ENCODE assay signal across 23 cellular contexts in genomic region chr17:28818705-28819295, GRCh38. TPM values are rescaled to one million over a fixed set of nuclear protein-coding genes. Genes with fewer than 3 reads are reported as not detected.
DNase-seq lines count a peak whose midpoint lies in the region; ATAC-seq and TF ChIP-seq lines count a peak whose summit lies in the region.
"Had no signal": no experiment of that assay in that cellular context is flagged by ENCODE, and none has a peak within 500 bp of the region (broad histone marks: within the 10 kb centered on the region; RNA-seq: fewer than 3 reads in every experiment).

No MANE protein-coding gene starts in this region.

- no peak overlapping the region for H2BK15ac ChIP-seq in H9 (ENCODE audit: low read depth, low read length)

- H3K79me2 ChIP-seq in H9 (ENCODE audit: insufficient read depth, low read length): peaks cover 8% of the 10 kb centered on the region; the same call in 1 of the 2 replicates

- H4K8ac ChIP-seq in H9 (replicated peaks; ENCODE audit: insufficient read length, low read depth, low read length): no peak overlapping the region

- CTCF ChIA-PET in Panc1 (lab: Charles Lee): no interaction called here

- no peak overlapping the region for H3K56ac ChIP-seq in H9 (ENCODE audit: insufficient read length, low read depth, low read length)

- BruUV-seq in Panc1 (replicated peaks; lab: Mats Ljungman, UMichigan): TSS peak; percentile 39

- in situ Hi-C loops in Panc1 (cut with HindIII; ENCODE audit: low pct_unique_long_range_greater_than_20kb, low sequenced_read_pairs): loop anchor here (10.0 kb wide), 1 partner anchor 54 kb away; no protein-coding TSS in a partner anchor

- H3K27me3 Mint-ChIP-seq in H9 (ENCODE audit: low read depth): no peaks in the 10 kb centered on the region
- H3K27me3 Mint-ChIP-seq: activated naive CD8-positive, alpha-beta T cell treated with anti-CD3 and anti-CD28 coated beads for 36 hours; CD4-positive, alpha-beta T cell had no signal

- H3K27ac Mint-ChIP-seq in H9: peak overlapping the region in 2 of 3 experiments; percentile 4 to 80; a peak in 3 of 7 replicates
- H3K27ac Mint-ChIP-seq: activated naive CD8-positive, alpha-beta T cell treated with anti-CD3 and anti-CD28 coated beads for 36 hours; activated T-helper 1 cell treated with anti-CD3 and anti-CD28 coated beads, Interleukin-12 subunit alpha, Interleukin-12 subunit beta, Interleukin-2, Interleukin-4 antibody, amounts not matched to agents 30 ng/mL and 10 ng/mL and 1 ng/mL, durations not matched to agents 14 hours and 24 hours and 36 hours; CD4-positive, alpha-beta T cell; endodermal cell had no signal

- no peaks in the 10 kb centered on the region for H3K9me3 Mint-ChIP-seq in H9
- H3K9me3 Mint-ChIP-seq: activated naive CD8-positive, alpha-beta T cell treated with anti-CD3 and anti-CD28 coated beads for 36 hours; activated T-helper 1 cell treated with anti-CD3 and anti-CD28 coated beads, Interleukin-12 subunit alpha, Interleukin-12 subunit beta, Interleukin-2, Interleukin-4 antibody, amounts not matched to agents 30 ng/mL and 10 ng/mL and 1 ng/mL, durations not matched to agents 14 hours and 24 hours and 36 hours; CD4-positive, alpha-beta T cell; endodermal cell had no signal

- ATAC-seq in Panc1 (no peak), HG02885 (IDR thresholded peaks at IDR 0.05; ENCODE audit: poor library complexity, unreplicated experiment) (no peak), HG03045 (IDR thresholded peaks at IDR 0.05; ENCODE audit: unreplicated experiment) (no peak)
- ATAC-seq: body of pancreas, right cardiac atrium had no signal

- H3K4me1 ChIP-seq in H9 (ENCODE audit: insufficient read depth, low read length): no peaks in the 10 kb centered on the region; the same call in 1 of the 2 replicates
- H3K4me1 ChIP-seq in Panc1 (ENCODE audit: control insufficient read depth, insufficient read depth, low read length): peaks cover 5% of the 10 kb centered on the region; the same call in 1 of the 2 replicates
- H3K4me1 ChIP-seq: body of pancreas, colonic mucosa, uterus had no signal

- H4K20me1 ChIP-seq in H9 (ENCODE audit: control insufficient read depth, insufficient read depth, insufficient read length): no peaks in the 10 kb centered on the region

- no peak overlapping the region for H2AFZ ChIP-seq in H9 (ENCODE audit: low read length)

- no peak overlapping the region for H3K4me2 ChIP-seq in H9 (ENCODE audit: insufficient read depth, insufficient read length, low read length)

- H3K36me3 ChIP-seq in Panc1 (ENCODE audit: control insufficient read depth, insufficient read depth, low read length): no peaks in the 10 kb centered on the region
- H3K36me3 ChIP-seq: colonic mucosa, uterus had no signal

- no peak overlapping the region for H2AK5ac ChIP-seq in H9 (ENCODE audit: insufficient read length, low read length)

- no peaks in the 10 kb centered on the region for H3K27me3 ChIP-seq in H9 (ENCODE audit: insufficient read depth, low read length)
- no peaks in the 10 kb centered on the region for H3K27me3 ChIP-seq in Panc1 (ENCODE audit: control insufficient read depth, insufficient read depth, low read length)
- H3K27me3 ChIP-seq: body of pancreas, colonic mucosa, uterus had no signal

- peaks cover 0 to 5% (median 0%) of the 10 kb centered on the region in 3 experiments; a peak in 2 of 7 replicates for H3K36me3 Mint-ChIP-seq in H9 (ENCODE audit: insufficient read depth in 1 of 3, low read depth in 3 of 3)

- H4K5ac ChIP-seq in H9 (ENCODE audit: insufficient read length, low read depth, low read length): no peak overlapping the region

- H3K4me3 ChIP-seq in Panc1 (ENCODE audit: low read depth in 2 of 2, low read length in 2 of 2): no peak overlapping the region
- no peak overlapping the region for H3K4me3 ChIP-seq in fibroblast of the aortic adventitia (ENCODE audit: low read depth, low read length)
- H3K4me3 ChIP-seq: body of pancreas, colonic mucosa, uterus had no signal

- no peak overlapping the region for H4K91ac ChIP-seq in H9 (ENCODE audit: insufficient read length, low read depth, low read length)

- no peak overlapping the region for H2BK12ac ChIP-seq in H9 (ENCODE audit: insufficient read length, low read depth, low read length)

- no peaks in the 10 kb centered on the region for H3K23me2 ChIP-seq in H9 (ENCODE audit: insufficient read length, low read depth, low read length, poor library complexity, severe bottlenecking)

- intact Hi-C loops in Panc1 (cut with micrococcal nuclease; ENCODE audit: unreplicated experiment): no loop called here

- no peak overlapping the region for H2BK120ac ChIP-seq in H9 (ENCODE audit: low read depth, low read length, poor library complexity, severe bottlenecking)

- H3K9ac ChIP-seq in H9 (ENCODE audit: extremely low read depth, insufficient read length, low read length): no peak overlapping the region

- H3K14ac ChIP-seq in H9 (ENCODE audit: insufficient read depth, low read length): no peak overlapping the region

- peaks cover 12 to 20% of the 10 kb centered on the region in 2 experiments for H3K4me1 Mint-ChIP-seq in H9

- no peak overlapping the region for H3K18ac ChIP-seq in H9 (ENCODE audit: insufficient read length, low read depth, low read length)

- H3T11ph ChIP-seq in H9 (ENCODE audit: low read length): no peak overlapping the region

- H2BK5ac ChIP-seq in H9 (ENCODE audit: insufficient read length, low read length): no peak overlapping the region

- no peak for TF ChIP-seq CTCF in H9 (conservative IDR thresholded peaks at IDR 0.05)
- TF ChIP-seq CTCF in Panc1 (IDR thresholded peaks at IDR 0.05): no peak
- TF ChIP-seq CTCF in fibroblast of the aortic adventitia (IDR thresholded peaks at IDR 0.05; ENCODE audit: insufficient read depth, low read length): no peak

- H3K9me3 ChIP-seq in H9 (ENCODE audit: control insufficient read depth, low read depth, low read length) (no peaks in the 10 kb centered on the region), Panc1 (ENCODE audit: control insufficient read depth, insufficient read depth, low read depth, low read length) (no peaks in the 10 kb centered on the region)
- H3K9me3 ChIP-seq: body of pancreas, colonic mucosa, uterus had no signal

- DNase-seq in H9: no peak
- DNase-seq in Panc1 (ENCODE audit: low read depth, low spot score): no peak
- DNase-seq in fibroblast of the aortic adventitia (ENCODE audit: low read depth): peak; percentile 60
- peak; percentile 13 for DNase-seq in putamen (ENCODE audit: low spot score)
- no peak for DNase-seq in SHP77 treated with DMSO at 0.1 percent for 48 hours (lab: John Stamatoyannopoulos, UW)
- DNase-seq: activated CD4-positive, alpha-beta T cell treated with anti-CD3 and anti-CD28 coated beads for 4 hours; activated naive CD8-positive, alpha-beta T cell treated with anti-CD3 and anti-CD28 coated beads for 36 hours; body of pancreas; CD4-positive, alpha-beta T cell; colonic mucosa; DMS53; endodermal cell; GDM1; KG1; NCI-H187; NCI-H748 treated with DMSO at 0.1 percent for 48 hours; right cardiac atrium; SHP77; stimulated activated CD4-positive, alpha-beta T cell treated with anti-CD3 and anti-CD28 coated beads, Interleukin-12 subunit alpha, Interleukin-12 subunit beta, amount 100 ng/mL, for 4 hours; uterus had no signal

- no peak overlapping the region for H2BK20ac ChIP-seq in H9 (ENCODE audit: low read depth, low read length, poor library complexity, severe bottlenecking)

- POLR2A ChIA-PET in Panc1 (lab: Charles Lee): interaction anchor here (0.5 kb wide), 1 partner anchor 12 kb away, joined by 12 read pairs; no protein-coding TSS in a partner anchor

- no peak overlapping the region for H3K23ac ChIP-seq in H9 (ENCODE audit: insufficient read length, low read depth, low read length)

- H3K27ac ChIP-seq in H9 (ENCODE audit: insufficient read length, low read depth, low read length): no peak overlapping the region
- H3K27ac ChIP-seq in Panc1 (ENCODE audit: low read length): no peak overlapping the region
- H3K27ac ChIP-seq: body of pancreas, colonic mucosa, uterus had no signal

- peaks cover 4% of the 10 kb centered on the region for H3K79me1 ChIP-seq in H9 (ENCODE audit: insufficient read depth, low read depth, low read length, poor library complexity, severe bottlenecking)

- H3K4ac ChIP-seq in H9 (ENCODE audit: low read depth, low read length): no peak overlapping the region

- no CpG with 5 or more reads among the region's 3 CpGs for WGBS in H9 (ENCODE audit: extremely low coverage, insufficient read length, low lambda C conversion rate)

- H3K4me3 Mint-ChIP-seq in H9: no peak overlapping the region
- H3K4me3 Mint-ChIP-seq: activated naive CD8-positive, alpha-beta T cell treated with anti-CD3 and anti-CD28 coated beads for 36 hours; activated T-helper 1 cell treated with anti-CD3 and anti-CD28 coated beads, Interleukin-12 subunit alpha, Interleukin-12 subunit beta, Interleukin-2, Interleukin-4 antibody, amounts not matched to agents 30 ng/mL and 10 ng/mL and 1 ng/mL, durations not matched to agents 14 hours and 24 hours and 36 hours; CD4-positive, alpha-beta T cell; endodermal cell had no signal

RNA-seq across cellular contexts. Expression of gene FAM222B, which starts 23.8 kb away (rescaled TPM):
- total RNA-seq in H9 (2021): 76.1 and 77.1 TPM in 2 replicates
- total RNA-seq in Panc1 (2021; ENCODE audit: unreplicated experiment): 38.5 TPM
- polyA plus RNA-seq in Panc1 (2012; ENCODE audit: insufficient read length): 30.9 TPM
- 1.6 and 7.0 TPM in 2 replicates for total RNA-seq in fibroblast of the aortic adventitia (ENCODE audit: low replicate concordance)

RNA-seq across cellular contexts. Expression of gene ERAL1, which starts 36.0 kb away (rescaled TPM):
- total RNA-seq in H9 (2021) (61.7 and 67.8 TPM in 2 replicates), Panc1 (2021; ENCODE audit: unreplicated experiment) (74.2 TPM), fibroblast of the aortic adventitia (ENCODE audit: low replicate concordance) (16.3 and 38.1 TPM in 2 replicates)
- polyA plus RNA-seq in Panc1 (2012; ENCODE audit: insufficient read length): 62.9 TPM

Comparison
In these comparisons a context has a peak if more than half of its experiments do, and no peak if none do; other contexts are left out.
1. DNase-seq: peak in fibroblast of the aortic adventitia (single experiment) and putamen (single experiment); none in H9 (single experiment), Panc1 (single experiment) and SHP77 treated with DMSO at 0.1 percent for 48 hours (single experiment).